Comparison of ENCODE assay signal across 14 cellular contexts in genomic region chr1:218380125-218380977, GRCh38. TPM values are rescaled to one million over a fixed set of nuclear protein-coding genes. Genes with fewer than 3 reads are reported as not detected.
A peak's percentile ranks its signal among the peaks of the same experiment; 100 is the strongest.
DNase-seq lines count a peak whose midpoint lies in the region; FAIRE-seq and TF ChIP-seq lines count a peak whose summit lies in the region.
"Had no signal": no experiment of that assay in that cellular context is flagged by ENCODE, and none has a peak within 500 bp of the region (broad histone marks: within the 10 kb centered on the region; RNA-seq: fewer than 3 reads in every experiment).

No MANE protein-coding gene starts in this region.

- H3K27me3 ChIP-seq in SK-N-SH (ENCODE audit: insufficient read depth) = no peaks in the 10 kb centered on the region
- no peaks in the 10 kb centered on the region for H3K27me3 ChIP-seq in transverse colon

- peaks cover 4% of the 10 kb centered on the region for H3K9me3 Mint-ChIP-seq in glutamatergic neuron (ENCODE audit: unreplicated experiment)
- H3K9me3 Mint-ChIP-seq: activated CD4-positive, alpha-beta T cell treated with anti-CD3 and anti-CD28 coated beads, Interleukin-2, amount 10 ng/mL, durations not matched to agents 7 days and 5 days had no signal

- peak overlapping the region; percentile 67 for H3K27ac Mint-ChIP-seq in glutamatergic neuron (ENCODE audit: unreplicated experiment)
- H3K27ac Mint-ChIP-seq: activated CD4-positive, alpha-beta T cell treated with anti-CD3 and anti-CD28 coated beads, Interleukin-2, amount 10 ng/mL, durations not matched to agents 7 days and 5 days had no signal

- H3K4me2 ChIP-seq in SK-N-SH = peak overlapping the region; percentile 21; the same call in 1 of the 2 replicates

- H3F3A ChIP-seq in SK-N-SH (replicated peaks; ENCODE audit: insufficient read depth) = peaks cover 28% of the 10 kb centered on the region

- no peaks in the 10 kb centered on the region for H3K36me3 Mint-ChIP-seq in glutamatergic neuron (ENCODE audit: unreplicated experiment)

- H3K27ac ChIP-seq in SK-N-SH (ENCODE audit: low read depth in 2 of 2, low read length in 1 of 2) = peak overlapping the region; percentile 68 to 72; a peak in 3 of 4 replicates
- no peak overlapping the region for H3K27ac ChIP-seq in transverse colon
- H3K27ac ChIP-seq: neutrophil had no signal

- no peaks in the 10 kb centered on the region for H3K9me3 ChIP-seq in SK-N-SH
- no peaks in the 10 kb centered on the region for H3K9me3 ChIP-seq in transverse colon
- H3K9me3 ChIP-seq: neutrophil had no signal

- no peaks in the 10 kb centered on the region for H4K20me1 ChIP-seq in SK-N-SH (ENCODE audit: insufficient read depth)

- TF ChIP-seq EP300 in SK-N-SH (IDR thresholded peaks at IDR 0.05; ENCODE audit: borderline replicate concordance in 1 of 2, low read depth in 1 of 2, low read length in 1 of 2) (peak in 1 of 2 experiments; percentile 96; a peak in 3 of 4 replicates), transverse colon (IDR thresholded peaks at IDR 0.05; ENCODE audit: low read depth) (no peak)

- no peaks in the 10 kb centered on the region for H3K79me2 ChIP-seq in SK-N-SH (ENCODE audit: insufficient read depth)

- peaks cover 12% of the 10 kb centered on the region for H3K4me1 Mint-ChIP-seq in glutamatergic neuron (ENCODE audit: low read depth, unreplicated experiment)

- H3K27me3 Mint-ChIP-seq in glutamatergic neuron (ENCODE audit: unreplicated experiment) = no peaks in the 10 kb centered on the region

- CTCF ChIA-PET in SK-N-SH (lab: Yijun Ruan, JAX) = no interaction called here

- TF ChIP-seq CTCF in SK-N-SH (IDR thresholded peaks at IDR 0.05) (no peak), glutamatergic neuron (IDR thresholded peaks at IDR 0.05; ENCODE audit: partially characterized antibody, unreplicated experiment) (no peak), transverse colon (IDR thresholded peaks at IDR 0.05) (no peak)

- no peak overlapping the region for H2AFZ ChIP-seq in SK-N-SH (ENCODE audit: low read depth)

- no peak overlapping the region for H3K4me3 Mint-ChIP-seq in glutamatergic neuron (ENCODE audit: unreplicated experiment)
- H3K4me3 Mint-ChIP-seq: activated CD4-positive, alpha-beta T cell treated with anti-CD3 and anti-CD28 coated beads, Interleukin-2, amount 10 ng/mL, durations not matched to agents 7 days and 5 days had no signal

- TF ChIP-seq POLR2A in transverse colon (IDR thresholded peaks at IDR 0.05) = no peak

- peaks cover 16 to 38% of the 10 kb centered on the region in 2 experiments for H3K4me1 ChIP-seq in SK-N-SH (ENCODE audit: control insufficient read depth in 1 of 2, insufficient read depth in 2 of 2, low read depth in 1 of 2, low read length in 1 of 2)
- H3K4me1 ChIP-seq in transverse colon = peaks cover 0 to 4% (median 2%) of the 10 kb centered on the region in 4 donors

- H3K4me3 ChIP-seq in SK-N-SH (ENCODE audit: low read depth in 2 of 2, low read length in 1 of 2) (no peak overlapping the region), transverse colon (no peak overlapping the region)
- H3K4me3 ChIP-seq: dorsolateral prefrontal cortex had no signal

- intact Hi-C loops in transverse colon (cut with DNase I; ENCODE audit: low total_unique reads) = no loop called here

- FAIRE-seq in frontal cortex (lab: Jason Lieb, UNC) = no peak

- WGBS in SK-N-SH (ENCODE audit: low lambda C conversion rate) = 56% methylated on average over 7 of the region's 7 CpGs
- WGBS in transverse colon (ENCODE audit: low coverage in 1 of 2), 2 donors = 77 to 94% methylated on average over 6 to 7 of the region's 7 CpGs

- H3K9me2 ChIP-seq in SK-N-SH = no peaks in the 10 kb centered on the region

- no peak; the same call in 1 of the 2 replicates for TF ChIP-seq RAD21 in SK-N-SH (IDR thresholded peaks at IDR 0.05; ENCODE audit: low read length)

- H3K36me3 ChIP-seq in SK-N-SH (replicated peaks in 1 of 2; ENCODE audit: control insufficient read depth in 1 of 2, insufficient read depth in 2 of 2, low read length in 1 of 2) (no peaks in the 10 kb centered on the region), transverse colon (no peaks in the 10 kb centered on the region)
- H3K36me3 ChIP-seq: neutrophil had no signal

- POLR2A ChIA-PET in SK-N-SH (lab: Yijun Ruan, JAX) = no interaction called here

- peak overlapping the region; percentile 41; the same call in 1 of the 2 replicates for H3K9ac ChIP-seq in SK-N-SH

- DNase-seq in NCI-H1694 (lab: John Stamatoyannopoulos, UW) (peak; percentile 7), NCI-H1694 treated with DMSO at 0.1 percent for 48 hours (lab: John Stamatoyannopoulos, UW) (no peak), SK-N-SH (no peak), glutamatergic neuron (no peak), smooth muscle cell of the brain vasculature (ENCODE audit: low read depth, low spot score) (peak; percentile 51), frontal cortex (ENCODE audit: low spot score in 2 of 2) (no peak), HuH-7.5 (ENCODE audit: low spot score) (no peak), transverse colon (no peak)
- DNase-seq: 8988T; activated CD4-positive, alpha-beta T cell treated with anti-CD3 and anti-CD28 coated beads, Interleukin-2, amount 10 ng/mL, durations not matched to agents 7 days and 5 days; NCI-H524; stimulated activated naive CD4-positive, alpha-beta T cell had no signal

- in situ Hi-C loops in transverse colon (cut with MboI; ENCODE audit: low pct_ligation_motif_present in 1 of 4, low pct_unique_long_range_greater_than_20kb in 1 of 4, low sequenced_read_pairs in 3 of 4) = no loop called here

TF ChIP-seq in SK-N-SH, 30 proteins besides CTCF, POLR2A, EP300 and RAD21 (continues in another document):
- TF ChIP-seq RCOR1 (IDR thresholded peaks at IDR 0.05; ENCODE audit: low read length) = 0 out of 2 replicates have a peak, but pooled peaks have one; percentile 16
- TF ChIP-seq GABPA (IDR thresholded peaks at IDR 0.05; ENCODE audit: low read depth) = no peak
- TF ChIP-seq SIN3A (IDR thresholded peaks at IDR 0.05; ENCODE audit: borderline replicate concordance, low read depth, low read length) = no peak
- no peak for TF ChIP-seq EZH2phosphoT487 (IDR thresholded peaks at IDR 0.05; ENCODE audit: borderline replicate concordance, low read depth)
- TF ChIP-seq GATA2 (CRISPR knock-in tag; IDR thresholded peaks at IDR 0.05) = no peak
- TF ChIP-seq CHD2 (IDR thresholded peaks at IDR 0.05; ENCODE audit: low read length, partially characterized antibody) = no peak
- TF ChIP-seq MAX (IDR thresholded peaks at IDR 0.05; ENCODE audit: low read depth) = peak; percentile 78
- peak; percentile 82 for TF ChIP-seq RXRA (IDR thresholded peaks at IDR 0.05; ENCODE audit: borderline replicate concordance, low read depth)
- peak; percentile 82 for TF ChIP-seq ZBTB33 (IDR thresholded peaks at IDR 0.05; ENCODE audit: borderline replicate concordance, low read depth)
- TF ChIP-seq TCF12 (IDR thresholded peaks at IDR 0.05) = peak; percentile 99
- peak; percentile 77 for TF ChIP-seq POLR2AphosphoS5 (IDR thresholded peaks at IDR 0.05; ENCODE audit: low read depth, low read length)
- no peak for TF ChIP-seq RFX5 (IDR thresholded peaks at IDR 0.05; ENCODE audit: low read length)
- TF ChIP-seq IRF3 (IDR thresholded peaks at IDR 0.05; ENCODE audit: low read depth, low read length) = no peak
- peak; percentile 51; the same call in 1 of the 2 replicates for TF ChIP-seq ELF1 (IDR thresholded peaks at IDR 0.05)
- TF ChIP-seq PBX3 (IDR thresholded peaks at IDR 0.05) = peak; percentile 90
- 0 out of 2 replicates have a peak, but pooled peaks have one; percentile 73 for TF ChIP-seq FOXM1 (IDR thresholded peaks at IDR 0.05; ENCODE audit: low read depth)
- TF ChIP-seq NFIC (IDR thresholded peaks at IDR 0.05; ENCODE audit: borderline replicate concordance) = peak; percentile 93

RNA-seq across cellular contexts. Expression of gene TGFB2, which starts 35.2 kb away (rescaled TPM):
- polyA plus RNA-seq in SK-N-SH (2012; rRNA removed) = 2.4 and 3.8 TPM in 2 replicates
- 4.0 and 5.1 TPM in 2 replicates for polyA plus RNA-seq in SK-N-SH (2012; cell fraction: cytosol; rRNA removed)
- 2.6 and 7.2 TPM in 2 replicates for polyA plus RNA-seq in SK-N-SH (2012; cell fraction: nucleus; rRNA removed)
- 2.0 TPM for total RNA-seq in glutamatergic neuron (ENCODE audit: unreplicated experiment)
- 19.6 TPM for total RNA-seq in frontal cortex
- total RNA-seq in transverse colon = 1 to 10 TPM in 2 of 4 donors, under 1 TPM in 2; 0.41 to 2.2 (median 1.1) TPM
- total RNA-seq: activated CD4-positive, alpha-beta T cell treated with anti-CD3 and anti-CD28 coated beads, Interleukin-2, amount 10 ng/mL, durations not matched to agents 7 days and 5 days had no signal

Comparison
In these comparisons a context has a peak if more than half of its experiments do, and no peak if none do; other contexts are left out.
1. DNase-seq: peak in NCI-H1694 (single experiment) and smooth muscle cell of the brain vasculature (single experiment); none in NCI-H1694 treated with DMSO at 0.1 percent for 48 hours (single experiment), SK-N-SH (single experiment), glutamatergic neuron (single experiment), frontal cortex (0 of 2), HuH-7.5 (single experiment) and transverse colon (single experiment).
2. H3K27ac ChIP-seq: peak in SK-N-SH (2 of 2); none in transverse colon (0 of 4).